22 cellular contexts compared by ENCODE assay signal in the genomic region with DNA sequence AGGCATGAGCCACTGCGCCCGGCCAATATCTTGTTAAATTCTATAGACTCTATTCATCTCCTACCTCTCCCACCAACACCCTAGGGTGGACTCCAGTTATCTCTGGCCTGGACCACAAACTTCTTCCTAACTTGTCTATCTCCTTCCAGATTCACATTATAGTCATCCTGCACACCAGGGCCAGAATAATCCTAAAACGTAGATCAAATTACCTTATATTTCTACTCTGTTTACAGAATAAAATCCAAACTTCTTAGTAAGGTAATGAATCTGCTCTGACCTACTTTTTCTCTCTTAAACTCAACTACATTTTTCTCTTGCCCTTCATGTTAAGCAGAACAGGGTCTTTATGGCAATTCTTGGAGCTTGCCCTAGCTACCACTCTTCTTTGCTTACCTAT. TPM values are rescaled to one million over a fixed set of nuclear protein-coding genes. Genes with fewer than 3 reads are reported as not detected.
A peak's percentile ranks its signal among the peaks of the same experiment; 100 is the strongest.
DNase-seq lines count a peak whose midpoint lies in the region; ATAC-seq and TF ChIP-seq lines count a peak whose summit lies in the region.
"Had no signal": no experiment of that assay in that cellular context is flagged by ENCODE, and none has a peak within 500 bp of the region (broad histone marks: within the 10 kb centered on the region; RNA-seq: fewer than 3 reads in every experiment).

No MANE protein-coding gene starts in this region.

- H3K4me2 ChIP-seq in Loucy (ENCODE audit: low read depth, low read length, poor library complexity, severe bottlenecking), result peak overlapping the region; percentile 93
- H3K4me2 ChIP-seq: neural progenitor cell had no signal

- peaks cover 17% of the 10 kb centered on the region; the same call in 1 of the 2 replicates for H3K79me2 ChIP-seq in Loucy (ENCODE audit: insufficient read depth, low read length)

- no peak overlapping the region for H2AFZ ChIP-seq in Loucy (ENCODE audit: low read length)
- H2AFZ ChIP-seq: neural progenitor cell had no signal

- no peaks in the 10 kb centered on the region for H4K20me1 ChIP-seq in Loucy (ENCODE audit: insufficient read depth, low read length, poor library complexity, severe bottlenecking)

- H3K9me3 ChIP-seq in AG04450 (ENCODE audit: control insufficient read depth, insufficient read depth, low read length), result no peaks in the 10 kb centered on the region
- no peaks in the 10 kb centered on the region for H3K9me3 ChIP-seq in Loucy (ENCODE audit: insufficient read depth, low read depth, low read length)
- H3K9me3 ChIP-seq in neutrophil, result no peaks in the 10 kb centered on the region
- H3K9me3 ChIP-seq: lower lobe of right lung, upper lobe of right lung had no signal

- intact Hi-C loops in dorsolateral prefrontal cortex (cut with DNase I), result loop anchor here (5.0 kb wide), 2 partner anchors 203 to 303 kb away; no protein-coding TSS in a partner anchor

- no peak overlapping the region for H3K4me3 Mint-ChIP-seq in T-helper 2 cell treated with Interferon-gamma antibody and Interleukin-4, amounts not matched to agents 5 μg/mL and 100 μg/mL, for 36 hours
- no peak overlapping the region for H3K4me3 Mint-ChIP-seq in stimulated activated naive CD8-positive, alpha-beta T cell treated with anti-CD3 and anti-CD28 coated beads, Interleukin-15, amount 100 ng/mL, for 72 hours
- H3K4me3 Mint-ChIP-seq: activated T-cell treated with anti-CD3 and anti-CD28 coated beads, Interleukin-2, amount 50 U/mL, for 24 hours; effector memory CD8-positive, alpha-beta T cell; neural progenitor cell; T-cell had no signal

- H3K36me3 ChIP-seq in Loucy (ENCODE audit: insufficient read depth, low read length) (no peaks in the 10 kb centered on the region), neutrophil (no peaks in the 10 kb centered on the region)
- H3K36me3 ChIP-seq: lower lobe of right lung, neural progenitor cell, upper lobe of right lung had no signal

- POLR2A ChIA-PET in AG04450 (lab: Yijun Ruan, JAX), result interaction anchor here (0.5 to 0.7 kb wide), 3 partner anchors 10 to 279 kb away, joined by 3 to 5 read pairs (median 4); no protein-coding TSS in a partner anchor

- H3K4me1 ChIP-seq in Loucy (ENCODE audit: insufficient read depth, low read length, poor library complexity, severe bottlenecking) (peaks cover 40% of the 10 kb centered on the region), neutrophil (ENCODE audit: control insufficient read depth in 1 of 2, insufficient read depth in 1 of 2, low read depth in 1 of 2, low read length in 1 of 2) (peaks cover 49 to 54% of the 10 kb centered on the region in 2 experiments)

- peaks cover 42% of the 10 kb centered on the region for H3K4me1 Mint-ChIP-seq in T-helper 2 cell treated with Interferon-gamma antibody and Interleukin-4, amounts not matched to agents 5 μg/mL and 100 μg/mL, for 36 hours (ENCODE audit: low read depth)
- peaks cover 39% of the 10 kb centered on the region for H3K4me1 Mint-ChIP-seq in stimulated activated naive CD8-positive, alpha-beta T cell treated with anti-CD3 and anti-CD28 coated beads, Interleukin-15, amount 100 ng/mL, for 72 hours

- no peaks in the 10 kb centered on the region for H3K27me3 Mint-ChIP-seq in T-helper 2 cell treated with Interferon-gamma antibody and Interleukin-4, amounts not matched to agents 5 μg/mL and 100 μg/mL, for 36 hours (ENCODE audit: low read depth)
- H3K27me3 Mint-ChIP-seq in stimulated activated naive CD8-positive, alpha-beta T cell treated with anti-CD3 and anti-CD28 coated beads, Interleukin-15, amount 100 ng/mL, for 72 hours, result no peaks in the 10 kb centered on the region
- H3K27me3 Mint-ChIP-seq: activated T-cell treated with anti-CD3 and anti-CD28 coated beads, Interleukin-2, amount 50 U/mL, for 24 hours; effector memory CD8-positive, alpha-beta T cell; progenitor cell of endocrine pancreas; T-cell had no signal

- H3K27me3 ChIP-seq in AG04450 (ENCODE audit: control insufficient read depth, insufficient read depth, low read length) (no peaks in the 10 kb centered on the region), Loucy (ENCODE audit: insufficient read depth, low read length, poor library complexity, severe bottlenecking) (no peaks in the 10 kb centered on the region), neutrophil (no peaks in the 10 kb centered on the region), dorsolateral prefrontal cortex (no peaks in the 10 kb centered on the region)
- H3K27me3 ChIP-seq: upper lobe of right lung had no signal

- no peaks in the 10 kb centered on the region for H3F3A ChIP-seq in Loucy (ENCODE audit: low read depth)

- CTCF ChIA-PET in AG04450 (lab: Charles Lee), result interaction anchor here (0.7 kb wide), 1 partner anchor 99 kb away, joined by 3 read pairs; no protein-coding TSS in a partner anchor

- peaks cover 13% of the 10 kb centered on the region for H3K36me3 Mint-ChIP-seq in T-helper 2 cell treated with Interferon-gamma antibody and Interleukin-4, amounts not matched to agents 5 μg/mL and 100 μg/mL, for 36 hours (ENCODE audit: low read depth)

- no peak overlapping the region for H3K9ac ChIP-seq in Loucy (ENCODE audit: low read depth, low read length, poor library complexity, severe bottlenecking)
- H3K9ac ChIP-seq: neural progenitor cell had no signal

- no peak for DNase-seq in AG04450 (ENCODE audit: low read depth, low spot score)
- no peak for DNase-seq in coronary artery (ENCODE audit: low spot score)
- DNase-seq in dorsolateral prefrontal cortex, result no peak
- no peak for DNase-seq in mucosa of gallbladder (ENCODE audit: low spot score)
- no peak for DNase-seq in T-helper 2 cell treated with Interferon-gamma antibody and Interleukin-4, amounts not matched to agents 5 μg/mL and 100 μg/mL, for 36 hours (ENCODE audit: low spot score)
- DNase-seq in stimulated activated naive CD8-positive, alpha-beta T cell treated with anti-CD3 and anti-CD28 coated beads, Interleukin-15, amount 100 ng/mL, for 72 hours, result no peak
- DNase-seq: activated CD4-positive, CD25-positive, alpha-beta regulatory T cell treated with anti-CD3 and anti-CD28 coated beads, Interleukin-2, amount 50 U/mL, for 72 hours; activated CD8-positive, alpha-beta memory T cell treated with anti-CD3 and anti-CD28 coated beads for 24 hours; activated naive CD4-positive, alpha-beta T cell treated with Interleukin-2 at 50 U/mL for 16 hours; activated T-cell treated with anti-CD3 and anti-CD28 coated beads, Interleukin-2, amount 50 U/mL, for 24 hours; amniotic stem cell; effector memory CD8-positive, alpha-beta T cell; lower lobe of right lung; NCI-H1436; SIG-M5; T-cell; upper lobe of right lung had no signal

- H3K9me2 ChIP-seq in Loucy (replicated peaks; ENCODE audit: low read depth, low read length), result no peaks in the 10 kb centered on the region

- H3K4me3 ChIP-seq in AG04450 (ENCODE audit: low read depth, low read length), result peak overlapping the region; percentile 2; the same call in 1 of the 2 replicates
- H3K4me3 ChIP-seq in Loucy (ENCODE audit: low read length, poor library complexity, severe bottlenecking), result no peak overlapping the region
- peak overlapping the region; percentile 34 for H3K4me3 ChIP-seq in coronary artery
- no peak overlapping the region for H3K4me3 ChIP-seq in neutrophil (ENCODE audit: low read depth in 1 of 2, low read length in 1 of 2)
- H3K4me3 ChIP-seq in dorsolateral prefrontal cortex, result peak overlapping the region in 3 of 59 donors; percentile 7 to 94 (median 25)
- H3K4me3 ChIP-seq: lower lobe of right lung, neural progenitor cell, upper lobe of right lung had no signal

- no peaks in the 10 kb centered on the region for H3K9me3 Mint-ChIP-seq in T-helper 2 cell treated with Interferon-gamma antibody and Interleukin-4, amounts not matched to agents 5 μg/mL and 100 μg/mL, for 36 hours
- H3K9me3 Mint-ChIP-seq in stimulated activated naive CD8-positive, alpha-beta T cell treated with anti-CD3 and anti-CD28 coated beads, Interleukin-15, amount 100 ng/mL, for 72 hours, result no peaks in the 10 kb centered on the region
- H3K9me3 Mint-ChIP-seq: activated T-cell treated with anti-CD3 and anti-CD28 coated beads, Interleukin-2, amount 50 U/mL, for 24 hours; effector memory CD8-positive, alpha-beta T cell; T-cell had no signal

- H3K27ac ChIP-seq in AG04450 (ENCODE audit: low read depth, low read length) (no peak overlapping the region), coronary artery (peak overlapping the region in 1 of 2 donors; percentile 13), neutrophil (peak overlapping the region; percentile 42), dorsolateral prefrontal cortex (peak overlapping the region in 25 of 59 donors; percentile 4 to 99 (median 55))
- H3K27ac ChIP-seq: C4-2B, lower lobe of right lung, neural progenitor cell, upper lobe of right lung had no signal

- no peak for ATAC-seq in stimulated activated naive CD8-positive, alpha-beta T cell treated with anti-CD3 and anti-CD28 coated beads, Interleukin-15, amount 100 ng/mL, for 72 hours
- ATAC-seq: effector memory CD8-positive, alpha-beta T cell; lower lobe of right lung; upper lobe of right lung had no signal

- no peak overlapping the region for H3K27ac Mint-ChIP-seq in T-helper 2 cell treated with Interferon-gamma antibody and Interleukin-4, amounts not matched to agents 5 μg/mL and 100 μg/mL, for 36 hours
- H3K27ac Mint-ChIP-seq in stimulated activated naive CD8-positive, alpha-beta T cell treated with anti-CD3 and anti-CD28 coated beads, Interleukin-15, amount 100 ng/mL, for 72 hours, result no peak overlapping the region
- H3K27ac Mint-ChIP-seq: activated T-cell treated with anti-CD3 and anti-CD28 coated beads, Interleukin-2, amount 50 U/mL, for 24 hours; effector memory CD8-positive, alpha-beta T cell; neural progenitor cell; progenitor cell of endocrine pancreas; T-cell had no signal

- no peak for TF ChIP-seq CTCF in AG04450 (IDR thresholded peaks at IDR 0.05; ENCODE audit: low read depth, low read length)
- no peak for TF ChIP-seq CTCF in Loucy (conservative IDR thresholded peaks at IDR 0.05; ENCODE audit: low read length)
- no peak for TF ChIP-seq CTCF in coronary artery (IDR thresholded peaks at IDR 0.05)
- no peak for TF ChIP-seq CTCF in neutrophil (IDR thresholded peaks at IDR 0.05)
- no peak for TF ChIP-seq CTCF in dorsolateral prefrontal cortex (IDR thresholded peaks at IDR 0.05 in 54 of 56, conservative IDR thresholded peaks at IDR 0.05 in 2 of 56; ENCODE audit: low read depth in 1 of 56, partially characterized antibody in 56 of 56)

RNA-seq across cellular contexts. Expression of gene ELL2, which starts 6.9 kb away (rescaled TPM):
- polyA plus RNA-seq in AG04450 (2011; rRNA removed), result 99.7 and 131 TPM in 2 replicates
- polyA minus RNA-seq in AG04450 (2011; rRNA and poly(A)+ RNA removed), result 129 and 188 TPM in 2 replicates
- total RNA-seq in dorsolateral prefrontal cortex, result 100 to 1,000 TPM in 33 of 120 experiments, 10 to 100 TPM in 87; 53.4 to 211 (median 88.7) TPM
- total RNA-seq in mucosa of gallbladder, result 49.0 TPM

Comparison
In these comparisons a context has a peak if more than half of its experiments do, and no peak if none do; other contexts are left out.
1. H3K4me3 ChIP-seq: peak in AG04450 (single experiment) and coronary artery (single experiment); none in Loucy (single experiment) and neutrophil (0 of 2).